In the genomic region with DNA sequence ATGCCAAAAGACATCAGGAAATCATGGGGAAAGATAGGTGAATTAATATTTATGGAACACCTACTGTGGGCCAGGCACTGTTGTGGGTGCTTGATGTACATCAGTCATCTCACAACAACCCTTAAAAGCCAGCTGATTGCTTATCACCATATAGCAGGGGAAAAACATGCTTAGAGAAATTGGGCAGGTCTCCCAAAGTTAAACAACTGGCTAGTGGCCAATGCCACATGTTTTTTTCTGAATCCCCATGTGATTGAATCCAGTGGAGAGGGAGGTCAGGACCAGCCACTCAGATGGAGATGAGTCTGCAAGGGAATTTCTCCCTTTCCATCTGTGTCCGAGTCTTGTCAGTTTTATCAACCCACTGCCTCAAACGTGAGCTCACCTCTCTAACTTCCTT, we compare ENCODE assay signal across 19 cellular contexts. TPM values are rescaled to one million over a fixed set of nuclear protein-coding genes. Genes with fewer than 3 reads are reported as not detected.
A peak's percentile ranks its signal among the peaks of the same experiment; 100 is the strongest.
DNase-seq lines count a peak whose midpoint lies in the region; ATAC-seq and TF ChIP-seq lines count a peak whose summit lies in the region.
"Had no signal": no experiment of that assay in that cellular context is flagged by ENCODE, and none has a peak within 500 bp of the region (broad histone marks: within the 10 kb centered on the region; RNA-seq: fewer than 3 reads in every experiment).

No MANE protein-coding gene starts in this region.

- CTCF ChIA-PET in MCF 10A (lab: Yijun Ruan, JAX) = interaction anchor here (0.6 to 20.0 kb wide), 33 partner anchors 9 to 1840 kb away, joined by 3 to 814 read pairs (median 6); partner anchors contain the start of gene UTP25

- H3K4me3 ChIP-seq in breast epithelium (no peak overlapping the region), Loucy (ENCODE audit: low read length, poor library complexity, severe bottlenecking) (no peak overlapping the region)
- H3K4me3 ChIP-seq: GM23248, MG63, PC-9 had no signal

- no peaks in the 10 kb centered on the region for H3K9me3 Mint-ChIP-seq in MCF 10A (ENCODE audit: unreplicated experiment)
- H3K9me3 Mint-ChIP-seq: T-helper 1 cell treated with Interleukin-12 subunit alpha and Interleukin-12 subunit beta and Interleukin-4 antibody, amounts not matched to agents 30 μg/mL and 1 μg/mL, for 36 hours had no signal

- ATAC-seq in GM19328 (IDR thresholded peaks at IDR 0.05; ENCODE audit: unreplicated experiment) = no peak
- ATAC-seq in GM21447 (IDR thresholded peaks at IDR 0.05; ENCODE audit: unreplicated experiment) = no peak
- ATAC-seq in GM21717 (IDR thresholded peaks at IDR 0.05; ENCODE audit: unreplicated experiment) = no peak
- ATAC-seq: HCT116 had no signal

- DNase-seq in MCF 10A (ENCODE audit: unreplicated experiment) (no peak), breast epithelium (ENCODE audit: low spot score in 2 of 2) (no peak), cerebellar cortex (ENCODE audit: low spot score) (peak; percentile 50), superior temporal gyrus (ENCODE audit: extremely low spot score) (peak; percentile 27)
- DNase-seq: CD8-positive, alpha-beta memory T cell; GM23248; KG1; MG63; NCI-H1092; NCI-H1436 treated with DMSO at 0.1 percent for 48 hours; NCI-H2081 treated with DMSO at 0.1 percent for 48 hours; NCI-H510A treated with DMSO at 0.1 percent for 48 hours; PC-9 had no signal

- H3F3A ChIP-seq in Loucy (ENCODE audit: low read depth) = no peaks in the 10 kb centered on the region

- peaks cover 2% of the 10 kb centered on the region for H3K36me3 Mint-ChIP-seq in MCF 10A (ENCODE audit: insufficient read depth, unreplicated experiment)

- TF ChIP-seq CTCF in MCF 10A (IDR thresholded peaks at IDR 0.05; ENCODE audit: unreplicated experiment) = no peak
- no peak for TF ChIP-seq CTCF in breast epithelium (IDR thresholded peaks at IDR 0.05)
- no peak for TF ChIP-seq CTCF in Loucy (conservative IDR thresholded peaks at IDR 0.05; ENCODE audit: low read length)

- 0 out of 2 replicates have a peak overlapping the region, but pooled peaks have one; percentile 21 for H2AFZ ChIP-seq in Loucy (ENCODE audit: low read length)
- H2AFZ ChIP-seq: GM23248, PC-9 had no signal

- no peak overlapping the region for H3K4me3 Mint-ChIP-seq in MCF 10A (ENCODE audit: unreplicated experiment)
- H3K4me3 Mint-ChIP-seq: CD8-positive, alpha-beta memory T cell; T-helper 1 cell treated with Interleukin-12 subunit alpha and Interleukin-12 subunit beta and Interleukin-4 antibody, amounts not matched to agents 30 μg/mL and 1 μg/mL, for 36 hours had no signal

- intact Hi-C loops in MCF 10A (cut with micrococcal nuclease) (loop anchor here (2.0 to 5.0 kb wide), 2 partner anchors 281 to 450 kb away; no protein-coding TSS in a partner anchor), breast epithelium (cut with DNase I; ENCODE audit: low total_unique reads) (no loop called here)

- no peak for TF ChIP-seq POLR2A in breast epithelium (IDR thresholded peaks at IDR 0.05)

- no peaks in the 10 kb centered on the region for H3K79me2 ChIP-seq in Loucy (ENCODE audit: insufficient read depth, low read length)

- no peaks in the 10 kb centered on the region for H3K4me1 ChIP-seq in breast epithelium
- no peaks in the 10 kb centered on the region for H3K4me1 ChIP-seq in Loucy (ENCODE audit: insufficient read depth, low read length, poor library complexity, severe bottlenecking)

- no peaks in the 10 kb centered on the region for H4K20me1 ChIP-seq in Loucy (ENCODE audit: insufficient read depth, low read length, poor library complexity, severe bottlenecking)

- POLR2A ChIA-PET in MCF 10A (lab: Yijun Ruan, JAX) = interaction anchor here (0.6 to 5.2 kb wide), 20 partner anchors 8 to 168 kb away, joined by 3 to 87 read pairs (median 8); partner anchors contain the start of genes IRF6 and UTP25

- H3K27me3 ChIP-seq in breast epithelium (peaks cover 0 to 3% of the 10 kb centered on the region in 2 donors), Loucy (ENCODE audit: insufficient read depth, low read length, poor library complexity, severe bottlenecking) (no peaks in the 10 kb centered on the region)
- H3K27me3 ChIP-seq: MG63 had no signal

- H3K36me3 ChIP-seq in breast epithelium = no peaks in the 10 kb centered on the region
- H3K36me3 ChIP-seq in Loucy (ENCODE audit: insufficient read depth, low read length) = no peaks in the 10 kb centered on the region

- H3K27ac Mint-ChIP-seq in MCF 10A (ENCODE audit: low read depth, unreplicated experiment) = peak overlapping the region; percentile 73
- H3K27ac Mint-ChIP-seq: CD8-positive, alpha-beta memory T cell; T-helper 1 cell treated with Interleukin-12 subunit alpha and Interleukin-12 subunit beta and Interleukin-4 antibody, amounts not matched to agents 30 μg/mL and 1 μg/mL, for 36 hours had no signal

- H3K9ac ChIP-seq in Loucy (ENCODE audit: low read depth, low read length, poor library complexity, severe bottlenecking) = no peak overlapping the region
- H3K9ac ChIP-seq: GM23248 had no signal

- H3K9me3 ChIP-seq in breast epithelium = no peaks in the 10 kb centered on the region
- no peaks in the 10 kb centered on the region for H3K9me3 ChIP-seq in Loucy (ENCODE audit: insufficient read depth, low read depth, low read length)
- H3K9me3 ChIP-seq: MG63 had no signal

- BruUV-seq in MCF 10A (replicated peaks; lab: Mats Ljungman, UMichigan) = no TSS peak

- no peaks in the 10 kb centered on the region for H3K27me3 Mint-ChIP-seq in MCF 10A (ENCODE audit: insufficient read depth, unreplicated experiment)

- no peaks in the 10 kb centered on the region for H3K9me2 ChIP-seq in Loucy (replicated peaks; ENCODE audit: low read depth, low read length)

- H3K27ac ChIP-seq in breast epithelium = no peak overlapping the region
- H3K27ac ChIP-seq: GM23248, PC-9 had no signal

- H3K4me1 Mint-ChIP-seq in MCF 10A (ENCODE audit: insufficient read depth, unreplicated experiment) = peaks cover 43% of the 10 kb centered on the region
- H3K4me1 Mint-ChIP-seq: CD8-positive, alpha-beta memory T cell had no signal

- H3K4me2 ChIP-seq in Loucy (ENCODE audit: low read depth, low read length, poor library complexity, severe bottlenecking) = no peak overlapping the region
- H3K4me2 ChIP-seq: PC-9 had no signal

RNA-seq across cellular contexts. Expression of gene UTP25, which starts 33.5 kb away (rescaled TPM):
- 20.4 and 23.8 TPM in 2 replicates for total RNA-seq in MCF 10A (2022)
- 10 to 100 TPM in 2 of 3 donors, 1 to 10 TPM in 1; 6.4 to 15.5 (median 11.1) TPM for total RNA-seq in breast epithelium

RNA-seq across cellular contexts. Expression of gene IRF6, which starts 55.3 kb away (rescaled TPM):
- total RNA-seq in MCF 10A (2022) (87.8 and 106 TPM in 2 replicates), breast epithelium (10 to 100 TPM in 2 of 3 donors, 1 to 10 TPM in 1; 1.9 to 81.8 (median 42.9) TPM)

Comparison
In these comparisons a context has a peak if more than half of its experiments do, and no peak if none do; other contexts are left out.
1. DNase-seq: peak in cerebellar cortex (single experiment) and superior temporal gyrus (single experiment); none in MCF 10A (single experiment) and breast epithelium (0 of 2).